In genomic region chr15:68315495-68316007, GRCh38 we compare ENCODE assay signal across 15 cellular contexts. TPM values are rescaled to one million over a fixed set of nuclear protein-coding genes. Genes with fewer than 3 reads are reported as not detected.
DNase-seq lines count a peak whose midpoint lies in the region; ATAC-seq and TF ChIP-seq lines count a peak whose summit lies in the region.
"Had no signal": no experiment of that assay in that cellular context is flagged by ENCODE, and none has a peak within 500 bp of the region (broad histone marks: within the 10 kb centered on the region; RNA-seq: fewer than 3 reads in every experiment).

No MANE protein-coding gene starts in this region.

- DNase-seq in G401 (ENCODE audit: low spot score) (peak; percentile 63), left lobe of liver (ENCODE audit: low spot score) (peak; percentile 38), ACHN (no peak), osteoblast (ENCODE audit: insufficient read length, low spot score, missing footprints) (no peak)
- DNase-seq: mucosa of descending colon, NCI-H1105, WERI-Rb-1 had no signal

- H3K9me3 Mint-ChIP-seq in brain: peaks cover 0 to 3% (median 0%) of the 10 kb centered on the region in 5 experiments
- H3K9me3 Mint-ChIP-seq: activated T-helper 1 cell treated with anti-CD3 and anti-CD28 coated beads, Interleukin-12 subunit alpha, Interleukin-12 subunit beta, Interleukin-2, Interleukin-4 antibody, amounts not matched to agents 30 ng/mL and 10 ng/mL and 1 ng/mL, durations not matched to agents 14 hours and 24 hours and 36 hours had no signal

- H3K4me3 Mint-ChIP-seq in brain: no peak overlapping the region
- H3K4me3 Mint-ChIP-seq: activated T-helper 1 cell treated with anti-CD3 and anti-CD28 coated beads, Interleukin-12 subunit alpha, Interleukin-12 subunit beta, Interleukin-2, Interleukin-4 antibody, amounts not matched to agents 30 ng/mL and 10 ng/mL and 1 ng/mL, durations not matched to agents 14 hours and 24 hours and 36 hours had no signal

- H4K20me1 ChIP-seq in BLaER1 (no peaks in the 10 kb centered on the region), osteoblast (ENCODE audit: insufficient read depth, low read length) (peaks cover 11% of the 10 kb centered on the region)

- H3K27ac ChIP-seq in BLaER1: 0 out of 2 replicates have a peak overlapping the region, but pooled peaks have one; percentile 18
- no peak overlapping the region for H3K27ac ChIP-seq in osteoblast (ENCODE audit: low read depth, low read length)
- H3K27ac ChIP-seq: C4-2B, WERI-Rb-1 had no signal

- no peak overlapping the region; the same call in 1 of the 2 replicates for H3K9ac ChIP-seq in BLaER1

- H3K27me3 Mint-ChIP-seq in brain: peaks cover 6% of the 10 kb centered on the region

- no peaks in the 10 kb centered on the region for H3K36me3 ChIP-seq in BLaER1
- peaks cover 94% of the 10 kb centered on the region for H3K36me3 ChIP-seq in osteoblast (ENCODE audit: insufficient read depth, low read length)
- H3K36me3 ChIP-seq: HAP-1, WERI-Rb-1 had no signal

- no peaks in the 10 kb centered on the region for H3K36me3 Mint-ChIP-seq in brain

- H3K79me2 ChIP-seq in osteoblast (ENCODE audit: insufficient read depth, low read length): no peaks in the 10 kb centered on the region

- H3K9me3 ChIP-seq in BLaER1 (no peaks in the 10 kb centered on the region), osteoblast (ENCODE audit: low read depth, low read length) (no peaks in the 10 kb centered on the region)
- H3K9me3 ChIP-seq: HAP-1, mucosa of descending colon had no signal

- peaks cover 18% of the 10 kb centered on the region for H3K4me1 ChIP-seq in BLaER1
- H3K4me1 ChIP-seq in osteoblast (ENCODE audit: insufficient read depth, low read length): peaks cover 23% of the 10 kb centered on the region
- H3K4me1 ChIP-seq: HAP-1 had no signal

- peaks cover 43% of the 10 kb centered on the region for H3K4me1 Mint-ChIP-seq in brain

- in situ Hi-C loops in G401 (cut with HindIII; ENCODE audit: low sequenced_read_pairs) (no loop called here), ACHN (cut with HindIII; ENCODE audit: low pct_ligation_motif_present, low pct_unique_long_range_greater_than_20kb, low sequenced_read_pairs) (no loop called here)

- H3K27me3 ChIP-seq in BLaER1: no peaks in the 10 kb centered on the region
- no peaks in the 10 kb centered on the region for H3K27me3 ChIP-seq in osteoblast (ENCODE audit: insufficient read depth, low read length)

- H3K4me3 ChIP-seq in BLaER1 (no peak overlapping the region), osteoblast (ENCODE audit: insufficient read depth, low read length) (no peak overlapping the region)
- H3K4me3 ChIP-seq: HAP-1, mucosa of descending colon had no signal

- H3K4me2 ChIP-seq in BLaER1 (peak overlapping the region; percentile 56), osteoblast (ENCODE audit: insufficient read depth, low read length) (no peak overlapping the region)

- TF ChIP-seq CTCF in brain (conservative IDR thresholded peaks at IDR 0.05) (no peak), osteoblast (IDR thresholded peaks at IDR 0.05; ENCODE audit: extremely low read depth, low read depth, low read length) (no peak)

- ATAC-seq in left lobe of liver (no peak), HG03108 (IDR thresholded peaks at IDR 0.05; ENCODE audit: unreplicated experiment) (no peak), HG03520 (IDR thresholded peaks at IDR 0.05; ENCODE audit: unreplicated experiment) (no peak)
- ATAC-seq: esophagus mucosa, mucosa of descending colon had no signal

- H2AFZ ChIP-seq in osteoblast (ENCODE audit: low read length): no peak overlapping the region

- peak overlapping the region in 3 of 5 experiments; percentile 36 to 71 (median 71) for H3K27ac Mint-ChIP-seq in brain
- H3K27ac Mint-ChIP-seq: activated T-helper 1 cell treated with anti-CD3 and anti-CD28 coated beads, Interleukin-12 subunit alpha, Interleukin-12 subunit beta, Interleukin-2, Interleukin-4 antibody, amounts not matched to agents 30 ng/mL and 10 ng/mL and 1 ng/mL, durations not matched to agents 14 hours and 24 hours and 36 hours had no signal

RNA-seq across cellular contexts. Expression of gene FEM1B, which starts 38.0 kb away (rescaled TPM):
- 39.0 and 51.5 TPM in 2 replicates for total RNA-seq in G401 (2014; rRNA removed; shearing (Covaris generic))
- polyA plus RNA-seq in brain (ENCODE audit: insufficient read depth, low read depth, low replicate concordance): 15.5 TPM
- 21.5 TPM for total RNA-seq in left lobe of liver
- 35.5 and 41.5 TPM in 2 replicates for total RNA-seq in osteoblast

Comparison
In these comparisons a context has a peak if more than half of its experiments do, and no peak if none do; other contexts are left out.
1. DNase-seq: peak in G401 (single experiment) and left lobe of liver (single experiment); none in ACHN (single experiment) and osteoblast (single experiment).